In genomic region chr9:74643303-74643933, GRCh38 we compare ENCODE assay signal across 15 cellular contexts.
"Had no signal": no experiment of that assay in that cellular context is flagged by ENCODE, and none has a peak within 500 bp of the region (broad histone marks: within the 10 kb centered on the region; RNA-seq: fewer than 3 reads in every experiment).

No MANE protein-coding gene starts in this region.

- ATAC-seq: heart right ventricle had no signal

- H3K9me3 ChIP-seq: heart right ventricle, ovary, stomach, thoracic aorta, uterus had no signal

- H3K27me3 ChIP-seq: heart right ventricle, neural progenitor cell, ovary, stomach, uterus had no signal

- H3K4me3 Mint-ChIP-seq: activated naive CD8-positive, alpha-beta T cell treated with anti-CD3 and anti-CD28 coated beads, Interleukin-2, amount 10 ng/mL, durations not matched to agents 7 days and 5 days; neural progenitor cell had no signal

- H3K4me1 Mint-ChIP-seq: activated naive CD8-positive, alpha-beta T cell treated with anti-CD3 and anti-CD28 coated beads, Interleukin-2, amount 10 ng/mL, durations not matched to agents 7 days and 5 days; neural progenitor cell had no signal

- H3K4me3 ChIP-seq: heart right ventricle, neural progenitor cell, ovary, stomach, thoracic aorta, uterus had no signal

- DNase-seq: activated CD4-positive, alpha-beta T cell treated with anti-CD3 and anti-CD28 coated beads, Interleukin-2, amount 50 U/mL, for 4 hours; activated CD4-positive, CD25-positive, alpha-beta regulatory T cell treated with anti-CD3 and anti-CD28 coated beads, Interleukin-2, amount 50 U/mL, for 72 hours; activated gamma-delta T cell treated with Interleukin-2 at 50 U/mL for 16 hours; activated naive CD8-positive, alpha-beta T cell treated with anti-CD3 and anti-CD28 coated beads, Interleukin-2, amount 10 ng/mL, durations not matched to agents 7 days and 5 days; activated T-cell treated with anti-CD3 and anti-CD28 coated beads, Interleukin-2, amount 50 U/mL, for 48 hours; aorta; heart right ventricle; midbrain; ovary; retina; stimulated activated CD4-positive, alpha-beta T cell treated with anti-CD3 and anti-CD28 coated beads, Interleukin-4, amount 100 ng/mL, for 4 hours; stomach; uterus had no signal

- H3K9me3 Mint-ChIP-seq: activated naive CD8-positive, alpha-beta T cell treated with anti-CD3 and anti-CD28 coated beads, Interleukin-2, amount 10 ng/mL, durations not matched to agents 7 days and 5 days; neural progenitor cell had no signal

- H3K4me1 ChIP-seq: heart right ventricle, neural progenitor cell, stomach, uterus had no signal

- H3K27ac Mint-ChIP-seq: activated naive CD8-positive, alpha-beta T cell treated with anti-CD3 and anti-CD28 coated beads, Interleukin-2, amount 10 ng/mL, durations not matched to agents 7 days and 5 days; neural progenitor cell had no signal

- H2AFZ ChIP-seq: neural progenitor cell had no signal

- H3K4me2 ChIP-seq: neural progenitor cell had no signal

- H3K36me3 ChIP-seq: heart right ventricle, neural progenitor cell, ovary, stomach, thoracic aorta, uterus had no signal

- H3K36me3 Mint-ChIP-seq: activated naive CD8-positive, alpha-beta T cell treated with anti-CD3 and anti-CD28 coated beads, Interleukin-2, amount 10 ng/mL, durations not matched to agents 7 days and 5 days; neural progenitor cell had no signal

- H3K27ac ChIP-seq: heart right ventricle, neural progenitor cell, ovary, stomach, thoracic aorta, uterus had no signal
